Comparison of ENCODE assay signal across 8 cellular contexts in genomic region chr11:122656073-122656630, GRCh38. TPM values are rescaled to one million over a fixed set of nuclear protein-coding genes. Genes with fewer than 3 reads are reported as not detected.
DNase-seq lines count a peak whose midpoint lies in the region; ATAC-seq and TF ChIP-seq lines count a peak whose summit lies in the region.

No MANE protein-coding gene starts in this region.

- H3K27me3 ChIP-seq in PC-9 (ENCODE audit: insufficient read depth, low read depth) (no peaks in the 10 kb centered on the region), foreskin keratinocyte (no peaks in the 10 kb centered on the region), neutrophil (peaks cover 21% of the 10 kb centered on the region), upper lobe of left lung (no peaks in the 10 kb centered on the region)

- peaks cover 41% of the 10 kb centered on the region for H3F3A ChIP-seq in PC-9 (ENCODE audit: insufficient read depth, low read depth)

- H3K4me2 ChIP-seq in PC-9 = peak overlapping the region; percentile 89

- intact Hi-C loops in PC-9 (cut with micrococcal nuclease; ENCODE audit: unreplicated experiment) = no loop called here

- H3K4me3 ChIP-seq in PC-9 (peak overlapping the region; percentile 81), neutrophil (ENCODE audit: low read depth in 1 of 2, low read length in 1 of 2) (peak overlapping the region; percentile 87 to 94), upper lobe of left lung (peak overlapping the region; percentile 73 to 93 (median 84))

- no peaks in the 10 kb centered on the region for H4K20me1 ChIP-seq in PC-9 (ENCODE audit: insufficient read depth)

- peak in 1 of 4 donors; percentile 14 for TF ChIP-seq POLR2A in upper lobe of left lung (IDR thresholded peaks at IDR 0.05)

- BruUV-seq in PC-9 (replicated peaks; lab: Mats Ljungman, UMichigan) = no TSS peak

- H3K27ac ChIP-seq in PC-9 (peak overlapping the region; percentile 91), foreskin keratinocyte (peak overlapping the region; percentile 33), neutrophil (peak overlapping the region; percentile 93), upper lobe of left lung (peak overlapping the region; percentile 93 to 97 (median 94))

- H3K4me1 ChIP-seq in PC-9 (replicated peaks; ENCODE audit: insufficient read depth) (peaks cover 48% of the 10 kb centered on the region), foreskin keratinocyte (peaks cover 12% of the 10 kb centered on the region), neutrophil (ENCODE audit: control insufficient read depth in 1 of 2, insufficient read depth in 1 of 2, low read depth in 1 of 2, low read length in 1 of 2) (peaks cover 61 to 63% of the 10 kb centered on the region in 2 experiments), upper lobe of left lung (peaks cover 11 to 27% (median 21%) of the 10 kb centered on the region in 4 donors)

- no peak for TF ChIP-seq EP300 in upper lobe of left lung (IDR thresholded peaks at IDR 0.05)

- TF ChIP-seq CTCF in PC-9 (conservative IDR thresholded peaks at IDR 0.05) = no peak
- TF ChIP-seq CTCF in foreskin keratinocyte (conservative IDR thresholded peaks at IDR 0.05) = no peak
- no peak for TF ChIP-seq CTCF in neutrophil (IDR thresholded peaks at IDR 0.05)
- TF ChIP-seq CTCF in upper lobe of left lung (IDR thresholded peaks at IDR 0.05) = no peak

- H3K9me3 ChIP-seq in PC-9 (ENCODE audit: insufficient read depth, low read depth) (no peaks in the 10 kb centered on the region), neutrophil (no peaks in the 10 kb centered on the region), upper lobe of left lung (no peaks in the 10 kb centered on the region)

- CTCF ChIA-PET in PC-9 (lab: Charles Lee) = interaction anchor here (0.6 to 1.7 kb wide), 4 partner anchors 18 to 398 kb away, joined by 3 to 15 read pairs (median 8); no protein-coding TSS in a partner anchor

- H3K9me2 ChIP-seq in PC-9 (ENCODE audit: insufficient read depth) = no peaks in the 10 kb centered on the region

- H3K36me3 ChIP-seq in PC-9 (ENCODE audit: low read depth) (peaks cover 16% of the 10 kb centered on the region; the same call in 1 of the 2 replicates), neutrophil (no peaks in the 10 kb centered on the region), upper lobe of left lung (no peaks in the 10 kb centered on the region)

- WGBS in upper lobe of left lung, 2 donors = 0% methylated on average over 15 to 22 of the region's 66 CpGs

- ATAC-seq in HG03064 (IDR thresholded peaks at IDR 0.05; ENCODE audit: low read depth, unreplicated experiment) (peak; percentile 58), foreskin keratinocyte (peak; percentile 73), upper lobe of left lung (ENCODE audit: low FRiP score in 2 of 2) (peak; percentile 58 to 77)

- POLR2A ChIA-PET in PC-9 (lab: Charles Lee; ENCODE audit: unreplicated experiment) = interaction anchor here (0.6 to 0.7 kb wide), 6 partner anchors 14 to 135 kb away, joined by 3 to 10 read pairs (median 5); no protein-coding TSS in a partner anchor

- peak overlapping the region; percentile 82 for H2AFZ ChIP-seq in PC-9

- H3K79me2 ChIP-seq in PC-9 (ENCODE audit: low read depth) = peaks cover 56% of the 10 kb centered on the region

- DNase-seq in NCI-H446 (lab: John Stamatoyannopoulos, UW) (peak; percentile 24 to 60), NCI-H446 treated with DMSO at 0.1 percent for 48 hours (lab: John Stamatoyannopoulos, UW) (no peak), PC-9 (peak; percentile 35 to 55), foreskin keratinocyte (peak in 1 of 2 donors; percentile 61), upper lobe of left lung (peak; percentile 50 to 93)
- peak; percentile 81 for DNase-seq in activated effector memory CD4-positive, alpha-beta T cell treated with anti-CD3 and anti-CD28 coated beads, Interleukin-2, amount 50 U/mL, for 16 hours

RNA-seq across cellular contexts. Expression of gene UBASH3B, which starts 0.6 kb away (rescaled TPM):
- total RNA-seq in PC-9 (2021) = 80.3 and 81.9 TPM in 2 replicates
- 21.8 and 28.3 TPM in 2 replicates for total RNA-seq in foreskin keratinocyte
- polyA plus RNA-seq in foreskin keratinocyte = 6.0 and 6.5 TPM in 2 replicates
- 10 to 100 TPM; 24.0 to 54.2 (median 40.4) TPM for total RNA-seq in upper lobe of left lung

Comparison
In these comparisons a context has a peak if more than half of its experiments do, and no peak if none do; other contexts are left out.
1. H3K27ac ChIP-seq: peak in every context shown above with its lines; median percentile 94 in upper lobe of left lung; 93 in neutrophil; 91 in PC-9; 33 in foreskin keratinocyte.